ENCODE assay signal across 24 cellular contexts in the genomic region with DNA sequence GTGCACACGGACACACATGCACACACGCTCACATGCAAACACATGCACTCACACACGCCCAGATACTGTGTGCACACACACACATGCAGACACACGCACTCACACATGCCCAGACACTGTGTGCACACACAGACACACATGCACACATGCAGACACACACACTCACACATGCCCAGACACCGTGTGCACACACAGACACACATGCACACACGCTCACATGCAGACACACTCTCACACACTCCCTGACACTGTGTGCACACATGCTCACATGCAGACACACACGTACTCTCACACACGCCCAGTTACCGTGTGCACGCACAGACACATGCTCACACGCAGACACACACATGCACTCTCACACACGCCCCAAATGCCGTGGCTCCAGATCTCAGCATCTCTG.
DNase-seq lines count a peak whose midpoint lies in the region; FAIRE-seq and TF ChIP-seq lines count a peak whose summit lies in the region.
"Had no signal": no experiment of that assay in that cellular context is flagged by ENCODE, and none has a peak within 500 bp of the region (broad histone marks: within the 10 kb centered on the region; RNA-seq: fewer than 3 reads in every experiment).

No MANE protein-coding gene starts in this region.

- H3K4me3 Mint-ChIP-seq in neural progenitor cell, result peak overlapping the region; percentile 24
- H3K4me3 Mint-ChIP-seq: CD8-positive, alpha-beta T cell; GM23338 had no signal

- no peak overlapping the region for H3K9ac ChIP-seq in neural progenitor cell
- H3K9ac ChIP-seq: KMS-11 had no signal

- FAIRE-seq in HTR-8/SVneo (lab: Jason Lieb, UNC) (peak; percentile 68), bronchial epithelial cell (lab: Jason Lieb, UNC) (peak; percentile 98)
- FAIRE-seq: GM12878 had no signal

- H3K27me3 Mint-ChIP-seq in neural progenitor cell (ENCODE audit: insufficient read depth, low read depth), result peaks cover 12% of the 10 kb centered on the region

- no peaks in the 10 kb centered on the region for H3K9me3 ChIP-seq in neural progenitor cell (ENCODE audit: low read depth)
- H3K9me3 ChIP-seq in sigmoid colon, result no peaks in the 10 kb centered on the region
- no peaks in the 10 kb centered on the region for H3K9me3 ChIP-seq in suprapubic skin
- H3K9me3 ChIP-seq: Caco-2 had no signal

- no peak for TF ChIP-seq EP300 in sigmoid colon (IDR thresholded peaks at IDR 0.05)
- no peak for TF ChIP-seq EP300 in suprapubic skin (IDR thresholded peaks at IDR 0.05)

- TF ChIP-seq POLR2A in sigmoid colon (IDR thresholded peaks at IDR 0.05), result no peak
- no peak for TF ChIP-seq POLR2A in suprapubic skin (IDR thresholded peaks at IDR 0.05)

- H2AFZ ChIP-seq in neural progenitor cell (replicated peaks), result no peak overlapping the region
- H2AFZ ChIP-seq: GM23338 had no signal

- POLR2A ChIA-PET in HEK293T (lab: Yijun Ruan, JAX), result no interaction called here

- H3K27ac ChIP-seq in neural progenitor cell, result no peak overlapping the region
- H3K27ac ChIP-seq in sigmoid colon, result no peak overlapping the region
- H3K27ac ChIP-seq in suprapubic skin, result no peak overlapping the region
- H3K27ac ChIP-seq: KMS-11, RWPE1 had no signal

- H3K4me2 ChIP-seq in neural progenitor cell, result no peak overlapping the region
- H3K4me2 ChIP-seq: GM23338, KMS-11 had no signal

- CTCF ChIA-PET in HEK293T (lab: Yijun Ruan, JAX), result no interaction called here

- H3K4me3 ChIP-seq in bronchial epithelial cell (ENCODE audit: low read depth, low read length), result no peak overlapping the region
- H3K4me3 ChIP-seq in neural progenitor cell, result no peak overlapping the region
- H3K4me3 ChIP-seq in sigmoid colon, result no peak overlapping the region
- H3K4me3 ChIP-seq in suprapubic skin, result no peak overlapping the region
- H3K4me3 ChIP-seq: GM12878, GM23338 had no signal

- H3K36me3 ChIP-seq in bronchial epithelial cell (ENCODE audit: control insufficient read depth, insufficient read depth, low read length) (peaks cover 21% of the 10 kb centered on the region), neural progenitor cell (no peaks in the 10 kb centered on the region), sigmoid colon (peaks cover 4 to 83% (median 20%) of the 10 kb centered on the region in 4 donors), suprapubic skin (peaks cover 78% of the 10 kb centered on the region)

- H3K27me3 ChIP-seq in bronchial epithelial cell (ENCODE audit: control insufficient read depth, insufficient read depth, low read length) (no peaks in the 10 kb centered on the region), neural progenitor cell (no peaks in the 10 kb centered on the region), sigmoid colon (no peaks in the 10 kb centered on the region), suprapubic skin (no peaks in the 10 kb centered on the region)

- WGBS in sigmoid colon, 2 donors, result 92 to 96% methylated on average over 13 of the region's 13 CpGs
- WGBS in suprapubic skin, result 89% methylated on average over 13 of the region's 13 CpGs

- H3K4me1 ChIP-seq in neural progenitor cell (no peaks in the 10 kb centered on the region), sigmoid colon (no peaks in the 10 kb centered on the region), suprapubic skin (peaks cover under 1% of the 10 kb centered on the region)
- H3K4me1 ChIP-seq: Caco-2 had no signal

- H3F3A ChIP-seq in neural progenitor cell (ENCODE audit: low read depth), result no peaks in the 10 kb centered on the region

- H3K79me2 ChIP-seq in neural progenitor cell (ENCODE audit: low read depth), result no peaks in the 10 kb centered on the region

- no peak overlapping the region for H3K27ac Mint-ChIP-seq in neural progenitor cell
- H3K27ac Mint-ChIP-seq: CD8-positive, alpha-beta T cell; GM23338 had no signal

- H3K9me3 Mint-ChIP-seq in neural progenitor cell, result peaks cover 4% of the 10 kb centered on the region
- H3K9me3 Mint-ChIP-seq: CD8-positive, alpha-beta T cell had no signal

- intact Hi-C loops in sigmoid colon (cut with DNase I), result no loop called here

- TF ChIP-seq CTCF in bronchial epithelial cell (IDR thresholded peaks at IDR 0.05; ENCODE audit: insufficient read depth, low read length, severe bottlenecking) (no peak), neural progenitor cell (IDR thresholded peaks at IDR 0.05) (no peak), sigmoid colon (IDR thresholded peaks at IDR 0.05) (no peak), suprapubic skin (IDR thresholded peaks at IDR 0.05) (no peak)

- DNase-seq in HTR-8/SVneo (ENCODE audit: insufficient read length, low spot score) (no peak), bronchial epithelial cell (ENCODE audit: low read depth) (no peak), neural progenitor cell (ENCODE audit: low spot score) (no peak), sigmoid colon (peak; percentile 22), HEK293T (ENCODE audit: extremely low spot score) (no peak), NCI-H146 (lab: John Stamatoyannopoulos, UW) (no peak), suprapubic skin (ENCODE audit: low spot score in 2 of 2) (no peak), mucosa of gallbladder (ENCODE audit: low spot score) (no peak)
- DNase-seq: C1 segment of cervical spinal cord; Caco-2; CD8-positive, alpha-beta T cell; DMS79; EL; GDM1; MM.1S; NCI-H1694; NCI-H2029 treated with DMSO at 0.1 percent for 48 hours; NCI-H446 treated with DMSO at 0.1 percent for 48 hours; NCI-H526; SHP77 had no signal

- peaks cover 44% of the 10 kb centered on the region for H3K36me3 Mint-ChIP-seq in neural progenitor cell

- peaks cover 2% of the 10 kb centered on the region for H3K4me1 Mint-ChIP-seq in neural progenitor cell
- H3K4me1 Mint-ChIP-seq: GM23338 had no signal

- no peaks in the 10 kb centered on the region for H4K20me1 ChIP-seq in neural progenitor cell (ENCODE audit: low read depth)

TF ChIP-seq in HEK293T, 16 proteins besides CTCF, POLR2A, EP300 and RAD21:
- TF ChIP-seq ARNT (IDR thresholded peaks at IDR 0.05) (no peak), HDGF (IDR thresholded peaks at IDR 0.05; ENCODE audit: borderline replicate concordance) (no peak), ZNF384 (IDR thresholded peaks at IDR 0.05) (no peak), SUZ12 (IDR thresholded peaks at IDR 0.05) (no peak), L3MBTL2 (conservative IDR thresholded peaks at IDR 0.05) (no peak), SP1 (IDR thresholded peaks at IDR 0.05) (no peak), BHLHE40 (IDR thresholded peaks at IDR 0.05; ENCODE audit: borderline replicate concordance) (no peak), TARDBP (IDR thresholded peaks at IDR 0.05) (no peak), ELF4 (IDR thresholded peaks at IDR 0.05) (no peak), CTBP1 (IDR thresholded peaks at IDR 0.05; ENCODE audit: borderline replicate concordance) (no peak), NFRKB (IDR thresholded peaks at IDR 0.05) (no peak)
- TF ChIP-seq, protein P1, sequence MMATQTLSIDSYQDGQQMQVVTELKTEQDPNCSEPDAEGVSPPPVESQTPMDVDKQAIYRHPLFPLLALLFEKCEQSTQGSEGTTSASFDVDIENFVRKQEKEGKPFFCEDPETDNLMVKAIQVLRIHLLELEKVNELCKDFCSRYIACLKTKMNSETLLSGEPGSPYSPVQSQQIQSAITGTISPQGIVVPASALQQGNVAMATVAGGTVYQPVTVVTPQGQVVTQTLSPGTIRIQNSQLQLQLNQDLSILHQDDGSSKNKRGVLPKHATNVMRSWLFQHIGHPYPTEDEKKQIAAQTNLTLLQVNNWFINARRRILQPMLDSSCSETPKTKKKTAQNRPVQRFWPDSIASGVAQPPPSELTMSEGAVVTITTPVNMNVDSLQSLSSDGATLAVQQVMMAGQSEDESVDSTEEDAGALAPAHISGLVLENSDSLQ (IDR thresholded peaks at IDR 0.05), result no peak
TF ChIP-seq in HEK293T: peak in this region for 0.
